19 cellular contexts compared by ENCODE assay signal in genomic region chr2:120425014-120425413, GRCh38.
A peak's percentile ranks its signal among the peaks of the same experiment; 100 is the strongest.
DNase-seq lines count a peak whose midpoint lies in the region; ATAC-seq and TF ChIP-seq lines count a peak whose summit lies in the region.
"Had no signal": no experiment of that assay in that cellular context is flagged by ENCODE, and none has a peak within 500 bp of the region (broad histone marks: within the 10 kb centered on the region; RNA-seq: fewer than 3 reads in every experiment).

No MANE protein-coding gene starts in this region.

- DNase-seq in activated CD4-positive, CD25-positive, alpha-beta regulatory T cell treated with anti-CD3 and anti-CD28 coated beads, Interleukin-2, amount 50 U/mL, for 72 hours: peak; percentile 15
- DNase-seq in chondrocyte (ENCODE audit: low spot score) (peak; percentile 78), left lobe of liver (ENCODE audit: low spot score) (peak; percentile 36), upper lobe of right lung (peak; percentile 56), NCI-H748 (lab: John Stamatoyannopoulos, UW; ENCODE audit: unreplicated experiment) (no peak)
- DNase-seq: CD8-positive, alpha-beta memory T cell; GOT3; KG1; NCI-H1092; NCI-H1436; NCI-H187 treated with DMSO at 0.1 percent for 48 hours; NCI-H69; NK-92 treated with Interleukin-12 subunit alpha and Interleukin-12 subunit beta, amount 100 ng/mL, for 24 hours had no signal

- H3K4me3 ChIP-seq in upper lobe of right lung: no peak overlapping the region
- H3K4me3 ChIP-seq: BLaER1 treated with 17β-estradiol and CSF1 and Interleukin-3, amounts not matched to agents 10 nM and 100 nM had no signal

- H3K9me3 ChIP-seq in upper lobe of right lung: no peaks in the 10 kb centered on the region
- H3K9me3 ChIP-seq: BLaER1 treated with 17β-estradiol and CSF1 and Interleukin-3, amounts not matched to agents 10 nM and 100 nM had no signal

- no peak overlapping the region for H3K4me3 Mint-ChIP-seq in chondrocyte (ENCODE audit: unreplicated experiment)
- H3K4me3 Mint-ChIP-seq: CD8-positive, alpha-beta memory T cell had no signal

- no peaks in the 10 kb centered on the region for H3K36me3 Mint-ChIP-seq in chondrocyte (ENCODE audit: low read depth)
- H3K36me3 Mint-ChIP-seq: CD8-positive, alpha-beta memory T cell had no signal

- no peak for ATAC-seq in activated CD4-positive, CD25-positive, alpha-beta regulatory T cell treated with anti-CD3 and anti-CD28 coated beads, Interleukin-2, amount 50 U/mL, for 24 hours
- ATAC-seq in left lobe of liver: no peak
- no peak for ATAC-seq in upper lobe of right lung
- ATAC-seq in GM21723 (IDR thresholded peaks at IDR 0.05; ENCODE audit: unreplicated experiment): no peak
- no peak for ATAC-seq in GM21619 (IDR thresholded peaks at IDR 0.05; ENCODE audit: unreplicated experiment)
- ATAC-seq: Panc1 had no signal

- TF ChIP-seq CTCF in chondrocyte (IDR thresholded peaks at IDR 0.05) (no peak), upper lobe of right lung (IDR thresholded peaks at IDR 0.05) (no peak)

- no peaks in the 10 kb centered on the region for H3K27me3 ChIP-seq in upper lobe of right lung
- H3K27me3 ChIP-seq: BLaER1 treated with 17β-estradiol and CSF1 and Interleukin-3, amounts not matched to agents 10 nM and 100 nM had no signal

- no peaks in the 10 kb centered on the region for H3K9me3 Mint-ChIP-seq in chondrocyte (ENCODE audit: low read depth)
- H3K9me3 Mint-ChIP-seq: CD8-positive, alpha-beta memory T cell had no signal

- H3K4me1 Mint-ChIP-seq in chondrocyte (ENCODE audit: low read depth): no peaks in the 10 kb centered on the region
- H3K4me1 Mint-ChIP-seq: CD8-positive, alpha-beta memory T cell had no signal

- H3K4me1 ChIP-seq in upper lobe of right lung: no peaks in the 10 kb centered on the region

- intact Hi-C loops in upper lobe of right lung (cut with DNase I): no loop called here

- H3K27ac ChIP-seq in upper lobe of right lung: no peak overlapping the region
- H3K27ac ChIP-seq: 22Rv1; BLaER1 treated with 17β-estradiol and CSF1 and Interleukin-3, amounts not matched to agents 10 nM and 100 nM had no signal

- H3K36me3 ChIP-seq in upper lobe of right lung: no peaks in the 10 kb centered on the region
- H3K36me3 ChIP-seq: BLaER1 treated with 17β-estradiol and CSF1 and Interleukin-3, amounts not matched to agents 10 nM and 100 nM had no signal

- H3K27ac Mint-ChIP-seq in chondrocyte (ENCODE audit: unreplicated experiment): no peak overlapping the region
- H3K27ac Mint-ChIP-seq: CD8-positive, alpha-beta memory T cell had no signal

- peaks cover 65% of the 10 kb centered on the region for H3K27me3 Mint-ChIP-seq in chondrocyte (ENCODE audit: low read depth)
